ENCODE assay signal across 25 cellular contexts in the genomic region with DNA sequence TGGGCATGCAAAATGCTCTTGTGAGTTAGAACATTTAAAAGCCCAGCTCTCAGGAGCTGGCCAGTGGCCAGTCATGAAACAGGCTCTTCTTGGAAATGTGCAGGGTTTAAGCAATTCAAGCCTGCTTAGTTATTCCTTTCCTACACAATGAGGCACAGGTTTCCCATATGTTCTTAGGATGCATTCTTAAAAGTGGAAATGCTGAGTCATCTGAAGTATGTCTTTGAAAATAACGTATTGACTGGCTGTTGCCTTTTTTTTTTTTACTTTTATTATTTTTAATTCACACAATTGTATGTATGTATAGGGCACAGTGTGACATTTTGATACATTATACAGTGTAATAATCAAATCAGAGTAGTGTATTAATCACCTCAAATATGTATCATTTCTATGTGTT.
"Had no signal": no experiment of that assay in that cellular context is flagged by ENCODE, and none has a peak within 500 bp of the region (broad histone marks: within the 10 kb centered on the region; RNA-seq: fewer than 3 reads in every experiment).

No MANE protein-coding gene starts in this region.

- H3K4me3 ChIP-seq: adrenal gland, ascending aorta, body of pancreas, Peyer's patch, SJSA1 had no signal

- H3K36me3 Mint-ChIP-seq: activated naive CD4-positive, alpha-beta T cell treated with anti-CD3 and anti-CD28 coated beads, Interleukin-2, amount 10 ng/mL, durations not matched to agents 7 days and 5 days; activated naive CD8-positive, alpha-beta T cell treated with anti-CD3 and anti-CD28 coated beads, Interleukin-2, amount 10 ng/mL, durations not matched to agents 7 days and 5 days had no signal

- ATAC-seq: activated CD4-positive, CD25-positive, alpha-beta regulatory T cell treated with anti-CD3 and anti-CD28 coated beads, Interleukin-2, amount 50 U/mL, for 24 hours; activated CD8-positive, alpha-beta T cell treated with anti-CD3 and anti-CD28 coated beads for 36 hours; activated T-cell treated with anti-CD3 and anti-CD28 coated beads, Interleukin-2, amount 50 U/mL, for 72 hours; body of pancreas had no signal

- H3K27me3 ChIP-seq: adrenal gland, ascending aorta, body of pancreas, Peyer's patch, SJSA1 had no signal

- H3K36me3 ChIP-seq: adrenal gland, ascending aorta, Peyer's patch, SJSA1 had no signal

- FAIRE-seq: bronchial epithelial cell had no signal

- H3K4me1 Mint-ChIP-seq: activated naive CD4-positive, alpha-beta T cell treated with anti-CD3 and anti-CD28 coated beads, Interleukin-2, amount 10 ng/mL, durations not matched to agents 7 days and 5 days; activated naive CD8-positive, alpha-beta T cell treated with anti-CD3 and anti-CD28 coated beads, Interleukin-2, amount 10 ng/mL, durations not matched to agents 7 days and 5 days had no signal

- H3K27ac Mint-ChIP-seq: activated CD8-positive, alpha-beta T cell treated with anti-CD3 and anti-CD28 coated beads for 36 hours; activated naive CD4-positive, alpha-beta T cell treated with anti-CD3 and anti-CD28 coated beads, Interleukin-2, amount 10 ng/mL, durations not matched to agents 7 days and 5 days; activated naive CD8-positive, alpha-beta T cell treated with anti-CD3 and anti-CD28 coated beads, Interleukin-2, amount 10 ng/mL, durations not matched to agents 7 days and 5 days; activated T-cell treated with anti-CD3 and anti-CD28 coated beads, Interleukin-2, amount 50 U/mL, for 72 hours; activated T-helper 2 cell treated with anti-CD3 and anti-CD28 coated beads, Interferon-gamma antibody, Interleukin-2, Interleukin-4, amounts not matched to agents 10 μg/mL and 5 μg/mL and 100 μg/mL, durations not matched to agents 14 hours and 24 hours and 36 hours; T-helper 1 cell treated with Interleukin-12 subunit alpha and Interleukin-12 subunit beta and Interleukin-4 antibody, amounts not matched to agents 30 μg/mL and 1 μg/mL, for 36 hours had no signal

- DNase-seq: activated CD4-positive, alpha-beta T cell treated with anti-CD3 and anti-CD28 coated beads for 4 hours; activated CD8-positive, alpha-beta memory T cell treated with anti-CD3 and anti-CD28 coated beads, Interleukin-2, amount 50 U/mL, for 4 hours; activated CD8-positive, alpha-beta T cell treated with anti-CD3 and anti-CD28 coated beads for 36 hours; activated gamma-delta T cell treated with Interleukin-2 at 50 U/mL for 16 hours; activated naive CD4-positive, alpha-beta T cell treated with anti-CD3 and anti-CD28 coated beads, Interleukin-2, amount 10 ng/mL, durations not matched to agents 7 days and 5 days; activated naive CD8-positive, alpha-beta T cell treated with anti-CD3 and anti-CD28 coated beads, Interleukin-2, amount 10 ng/mL, durations not matched to agents 7 days and 5 days; activated T-cell treated with anti-CD3 and anti-CD28 coated beads, Interleukin-2, amount 50 U/mL, for 72 hours; adrenal gland; body of pancreas; central memory CD4-positive, alpha-beta T cell; NCI-H1092 treated with DMSO at 0.1 percent for 48 hours; NCI-H1417 treated with DMSO at 0.1 percent for 48 hours; NCI-H1694; NCI-H2029; NCI-H2107; NCI-H446; NCI-H524; Peyer's patch; SHP77 had no signal

- H3K27me3 Mint-ChIP-seq: activated naive CD4-positive, alpha-beta T cell treated with anti-CD3 and anti-CD28 coated beads, Interleukin-2, amount 10 ng/mL, durations not matched to agents 7 days and 5 days; activated naive CD8-positive, alpha-beta T cell treated with anti-CD3 and anti-CD28 coated beads, Interleukin-2, amount 10 ng/mL, durations not matched to agents 7 days and 5 days had no signal

- H3K9me3 ChIP-seq: adrenal gland, ascending aorta, body of pancreas, Peyer's patch, SJSA1 had no signal

- H3K9me3 Mint-ChIP-seq: activated naive CD4-positive, alpha-beta T cell treated with anti-CD3 and anti-CD28 coated beads, Interleukin-2, amount 10 ng/mL, durations not matched to agents 7 days and 5 days; activated naive CD8-positive, alpha-beta T cell treated with anti-CD3 and anti-CD28 coated beads, Interleukin-2, amount 10 ng/mL, durations not matched to agents 7 days and 5 days; activated T-helper 2 cell treated with anti-CD3 and anti-CD28 coated beads, Interferon-gamma antibody, Interleukin-2, Interleukin-4, amounts not matched to agents 10 μg/mL and 5 μg/mL and 100 μg/mL, durations not matched to agents 14 hours and 24 hours and 36 hours; T-helper 1 cell treated with Interleukin-12 subunit alpha and Interleukin-12 subunit beta and Interleukin-4 antibody, amounts not matched to agents 30 μg/mL and 1 μg/mL, for 36 hours had no signal

- H3K4me1 ChIP-seq: adrenal gland, ascending aorta, body of pancreas, Peyer's patch, SJSA1 had no signal

- H3K27ac ChIP-seq: adrenal gland, ascending aorta, body of pancreas, Peyer's patch, SJSA1 had no signal

- H3K4me3 Mint-ChIP-seq: activated CD8-positive, alpha-beta T cell treated with anti-CD3 and anti-CD28 coated beads for 36 hours; activated naive CD4-positive, alpha-beta T cell treated with anti-CD3 and anti-CD28 coated beads, Interleukin-2, amount 10 ng/mL, durations not matched to agents 7 days and 5 days; activated naive CD8-positive, alpha-beta T cell treated with anti-CD3 and anti-CD28 coated beads, Interleukin-2, amount 10 ng/mL, durations not matched to agents 7 days and 5 days; activated T-cell treated with anti-CD3 and anti-CD28 coated beads, Interleukin-2, amount 50 U/mL, for 72 hours; T-helper 1 cell treated with Interleukin-12 subunit alpha and Interleukin-12 subunit beta and Interleukin-4 antibody, amounts not matched to agents 30 μg/mL and 1 μg/mL, for 36 hours had no signal
